10 cellular contexts compared by ENCODE assay signal in genomic region chr1:32426489-32427255, GRCh38. TPM values are rescaled to one million over a fixed set of nuclear protein-coding genes. Genes with fewer than 3 reads are reported as not detected.
DNase-seq lines count a peak whose midpoint lies in the region; ATAC-seq and TF ChIP-seq lines count a peak whose summit lies in the region.
"Had no signal": no experiment of that assay in that cellular context is flagged by ENCODE, and none has a peak within 500 bp of the region (broad histone marks: within the 10 kb centered on the region; RNA-seq: fewer than 3 reads in every experiment).

No MANE protein-coding gene starts in this region.

- intact Hi-C loops in mucosa of descending colon (cut with DNase I, micrococcal nuclease), result no loop called here

- DNase-seq in AG20443 (ENCODE audit: low spot score) (peak; percentile 51), NCI-H1092 (lab: John Stamatoyannopoulos, UW) (peak; percentile 75), cerebellum (ENCODE audit: low spot score) (peak; percentile 53), mucosa of descending colon (peak in 2 of 3 donors; percentile 12 to 51), HT-29 (ENCODE audit: low spot score) (no peak), SHP77 (lab: John Stamatoyannopoulos, UW) (no peak)
- no peak for DNase-seq in effector memory CD4-positive, alpha-beta T cell
- DNase-seq: activated naive CD4-positive, alpha-beta T cell treated with anti-CD3 and anti-CD28 coated beads for 36 hours; tibial artery had no signal

- peaks cover 16% of the 10 kb centered on the region for H3K27me3 ChIP-seq in effector memory CD4-positive, alpha-beta T cell (replicated peaks; ENCODE audit: control insufficient read depth, insufficient read depth, low read length, poor library complexity, severe bottlenecking)

- TF ChIP-seq CTCF in mucosa of descending colon (IDR thresholded peaks at IDR 0.05), result no peak

- H3K36me3 ChIP-seq in mucosa of descending colon (ENCODE audit: low read depth), result no peaks in the 10 kb centered on the region
- no peaks in the 10 kb centered on the region for H3K36me3 ChIP-seq in effector memory CD4-positive, alpha-beta T cell (ENCODE audit: control insufficient read depth, insufficient read depth, low read length)
- H3K36me3 ChIP-seq: tibial artery had no signal

- H3K27ac ChIP-seq in effector memory CD4-positive, alpha-beta T cell (ENCODE audit: insufficient read depth, low read length, poor library complexity, severe bottlenecking), result no peak overlapping the region
- H3K27ac ChIP-seq: tibial artery had no signal

- peaks cover 6% of the 10 kb centered on the region for H3K4me1 ChIP-seq in mucosa of descending colon (ENCODE audit: low read depth)
- peaks cover 3% of the 10 kb centered on the region for H3K4me1 ChIP-seq in effector memory CD4-positive, alpha-beta T cell (ENCODE audit: control insufficient read depth, insufficient read depth, low read length, poor library complexity, severe bottlenecking)

- ATAC-seq in mucosa of descending colon, result peak; percentile 71
- ATAC-seq in GM21619 (IDR thresholded peaks at IDR 0.05; ENCODE audit: unreplicated experiment), result no peak

- no peaks in the 10 kb centered on the region for H3K9me3 ChIP-seq in mucosa of descending colon
- H3K9me3 ChIP-seq in effector memory CD4-positive, alpha-beta T cell (ENCODE audit: control insufficient read depth, low read length), result no peaks in the 10 kb centered on the region
- H3K9me3 ChIP-seq: tibial artery had no signal

- no peak overlapping the region for H3K4me3 ChIP-seq in mucosa of descending colon
- H3K4me3 ChIP-seq in effector memory CD4-positive, alpha-beta T cell (ENCODE audit: insufficient read depth, low read depth, low read length, poor library complexity, severe bottlenecking), result no peak overlapping the region
- H3K4me3 ChIP-seq: tibial artery had no signal

RNA-seq across cellular contexts. Expression of gene BSDC1, which starts 32.4 kb away (rescaled TPM):
- total RNA-seq in cerebellum, result 58.3 TPM
- total RNA-seq in mucosa of descending colon, result 10 to 100 TPM; 72.1 to 89.9 (median 73.1) TPM
- 48.3 and 54.4 TPM in 2 replicates for total RNA-seq in HT-29 (2014; rRNA removed; shearing (Covaris generic))

RNA-seq across cellular contexts. Expression of gene ZBTB8B, which starts 38.2 kb away (rescaled TPM):
- total RNA-seq in cerebellum (17.5 TPM), mucosa of descending colon (under 1 TPM in 1 of 3 donors, not detected in 2; 0.03 TPM)
- total RNA-seq in HT-29 (2014; rRNA removed; shearing (Covaris generic)), result not detected in 2 replicates
- total RNA-seq: activated naive CD4-positive, alpha-beta T cell treated with anti-CD3 and anti-CD28 coated beads for 36 hours had no signal

Comparison
In these comparisons a context has a peak if more than half of its experiments do, and no peak if none do; other contexts are left out.
1. DNase-seq: peak in AG20443 (single experiment), NCI-H1092 (single experiment), cerebellum (single experiment) and mucosa of descending colon (2 of 3); none in HT-29 (single experiment), effector memory CD4-positive, alpha-beta T cell (0 of 3) and SHP77 (0 of 2).
2. RNA of gene ZBTB8B, which starts 38.2 kb away (total RNA-seq): 17.5 TPM in cerebellum (single experiment); 0.03 TPM in mucosa of descending colon and not detected in HT-29; every median in the first group is over 10 times any median in the second.